ENCODE assay signal across 9 cellular contexts in the genomic region with DNA sequence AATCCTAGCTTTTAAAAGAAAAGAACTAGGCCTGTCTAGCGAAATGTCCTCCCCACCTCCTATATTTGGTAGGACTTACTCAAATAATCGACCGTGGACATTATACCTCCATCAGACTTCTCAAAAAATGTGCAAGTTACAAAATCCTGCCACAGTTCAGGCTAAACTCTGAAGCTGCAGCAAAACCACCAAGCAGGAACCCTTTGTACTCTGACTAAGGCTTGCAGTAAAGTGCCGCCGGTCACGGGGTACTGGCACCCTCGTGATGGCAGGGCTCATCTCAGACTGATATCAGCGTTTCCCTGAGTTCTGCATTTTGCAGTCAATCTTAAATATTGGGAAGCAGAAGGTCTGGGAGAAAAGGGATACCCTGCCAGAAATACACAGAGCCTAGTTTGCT. TPM values are rescaled to one million over a fixed set of nuclear protein-coding genes. Genes with fewer than 3 reads are reported as not detected.
DNase-seq lines count a peak whose midpoint lies in the region; ATAC-seq and TF ChIP-seq lines count a peak whose summit lies in the region.
"Had no signal": no experiment of that assay in that cellular context is flagged by ENCODE, and none has a peak within 500 bp of the region (broad histone marks: within the 10 kb centered on the region; RNA-seq: fewer than 3 reads in every experiment).

No MANE protein-coding gene starts in this region.

- peak overlapping the region; percentile 75 to 77 for H3K27ac ChIP-seq in right atrium auricular region
- H3K27ac ChIP-seq in smooth muscle cell (ENCODE audit: low read depth): peak overlapping the region; percentile 32

- H3K4me3 Mint-ChIP-seq in activated T-helper 1 cell treated with anti-CD3 and anti-CD28 coated beads, Interleukin-12 subunit alpha, Interleukin-12 subunit beta, Interleukin-2, Interleukin-4 antibody, amounts not matched to agents 30 ng/mL and 10 ng/mL and 1 ng/mL, durations not matched to agents 14 hours and 24 hours and 36 hours: peak overlapping the region; percentile 6

- peaks cover 28% of the 10 kb centered on the region for H3K4me1 Mint-ChIP-seq in activated T-helper 1 cell treated with anti-CD3 and anti-CD28 coated beads, Interleukin-12 subunit alpha, Interleukin-12 subunit beta, Interleukin-2, Interleukin-4 antibody, amounts not matched to agents 30 ng/mL and 10 ng/mL and 1 ng/mL, durations not matched to agents 14 hours and 24 hours and 36 hours (ENCODE audit: low read depth)

- no peak overlapping the region for H3K9ac ChIP-seq in smooth muscle cell (ENCODE audit: low read depth)

- peaks cover 20% of the 10 kb centered on the region for H3K36me3 Mint-ChIP-seq in activated T-helper 1 cell treated with anti-CD3 and anti-CD28 coated beads, Interleukin-12 subunit alpha, Interleukin-12 subunit beta, Interleukin-2, Interleukin-4 antibody, amounts not matched to agents 30 ng/mL and 10 ng/mL and 1 ng/mL, durations not matched to agents 14 hours and 24 hours and 36 hours (ENCODE audit: low read depth)

- H3K36me3 ChIP-seq in right atrium auricular region (peaks cover 27% of the 10 kb centered on the region), smooth muscle cell (ENCODE audit: low read depth) (peaks cover 6% of the 10 kb centered on the region)

- no peak for TF ChIP-seq CTCF in right atrium auricular region (IDR thresholded peaks at IDR 0.05)
- TF ChIP-seq CTCF in smooth muscle cell (IDR thresholded peaks at IDR 0.05; ENCODE audit: borderline replicate concordance, insufficient read depth, poor library complexity, severe bottlenecking): no peak

- peaks cover 56% of the 10 kb centered on the region for H4K20me1 ChIP-seq in smooth muscle cell (ENCODE audit: low read depth)

- no peaks in the 10 kb centered on the region for H3F3A ChIP-seq in smooth muscle cell (ENCODE audit: low read depth)

- H3K79me2 ChIP-seq in smooth muscle cell (ENCODE audit: low read depth): peaks cover 53% of the 10 kb centered on the region

- H3K27ac Mint-ChIP-seq in activated T-helper 1 cell treated with anti-CD3 and anti-CD28 coated beads, Interleukin-12 subunit alpha, Interleukin-12 subunit beta, Interleukin-2, Interleukin-4 antibody, amounts not matched to agents 30 ng/mL and 10 ng/mL and 1 ng/mL, durations not matched to agents 14 hours and 24 hours and 36 hours: peak overlapping the region; percentile 75

- H3K4me2 ChIP-seq in smooth muscle cell: peak overlapping the region; percentile 6

- no peaks in the 10 kb centered on the region for H3K9me3 ChIP-seq in right atrium auricular region
- H3K9me3 ChIP-seq in smooth muscle cell (replicated peaks; ENCODE audit: low read depth): no peaks in the 10 kb centered on the region

- peak; percentile 87 for DNase-seq in NOMO-1 treated with DMSO at 0.1 percent for 48 hours (lab: John Stamatoyannopoulos, UW; ENCODE audit: unreplicated experiment)
- DNase-seq in activated T-helper 1 cell treated with anti-CD3 and anti-CD28 coated beads, Interleukin-12 subunit alpha, Interleukin-12 subunit beta, Interleukin-2, Interleukin-4 antibody, amounts not matched to agents 30 ng/mL and 10 ng/mL and 1 ng/mL, durations not matched to agents 14 hours and 24 hours and 36 hours (ENCODE audit: low spot score): peak; percentile 28
- DNase-seq in right atrium auricular region (ENCODE audit: low spot score): peak; percentile 77
- no peak for DNase-seq in smooth muscle cell (lab: John Stamatoyannopoulos, UW; ENCODE audit: unreplicated experiment)
- no peak for DNase-seq in KBM-7

- no peak overlapping the region for H2AFZ ChIP-seq in smooth muscle cell (ENCODE audit: low read depth)

- in situ Hi-C loops in KBM-7 (cut with MboI; ENCODE audit: low pct_unique_long_range_greater_than_20kb, low sequenced_read_pairs): no loop called here

- no peaks in the 10 kb centered on the region for H3K27me3 Mint-ChIP-seq in activated T-helper 1 cell treated with anti-CD3 and anti-CD28 coated beads, Interleukin-12 subunit alpha, Interleukin-12 subunit beta, Interleukin-2, Interleukin-4 antibody, amounts not matched to agents 30 ng/mL and 10 ng/mL and 1 ng/mL, durations not matched to agents 14 hours and 24 hours and 36 hours (ENCODE audit: insufficient read depth)

- ATAC-seq in HG03439 (IDR thresholded peaks at IDR 0.05; ENCODE audit: unreplicated experiment) (no peak), GM19467 (IDR thresholded peaks at IDR 0.05; ENCODE audit: unreplicated experiment) (no peak), HG02571 (IDR thresholded peaks at IDR 0.05; ENCODE audit: unreplicated experiment) (no peak)

- WGBS in smooth muscle cell (ENCODE audit: low lambda C conversion rate): 76% methylated on average over 8 of the region's 8 CpGs

- H3K4me3 ChIP-seq in right atrium auricular region: peak overlapping the region; percentile 10 to 38
- no peak overlapping the region for H3K4me3 ChIP-seq in smooth muscle cell

- H3K4me1 ChIP-seq in right atrium auricular region: peaks cover 0 to 44% of the 10 kb centered on the region in 2 donors
- H3K4me1 ChIP-seq in smooth muscle cell (ENCODE audit: low read depth): peaks cover 15% of the 10 kb centered on the region

- H3K9me3 Mint-ChIP-seq in activated T-helper 1 cell treated with anti-CD3 and anti-CD28 coated beads, Interleukin-12 subunit alpha, Interleukin-12 subunit beta, Interleukin-2, Interleukin-4 antibody, amounts not matched to agents 30 ng/mL and 10 ng/mL and 1 ng/mL, durations not matched to agents 14 hours and 24 hours and 36 hours: no peaks in the 10 kb centered on the region

- intact Hi-C loops in activated T-helper 1 cell treated with anti-CD3 and anti-CD28 coated beads, Interleukin-12 subunit alpha, Interleukin-12 subunit beta, Interleukin-2, Interleukin-4 antibody, amounts not matched to agents 30 ng/mL and 10 ng/mL and 1 ng/mL, durations not matched to agents 14 hours and 24 hours and 36 hours (cut with micrococcal nuclease): loop anchor here (1.0 kb wide), 1 partner anchor 17 kb away; a partner anchor contains a TSS

- no peaks in the 10 kb centered on the region for H3K27me3 ChIP-seq in right atrium auricular region
- H3K27me3 ChIP-seq in smooth muscle cell (ENCODE audit: low read depth): no peaks in the 10 kb centered on the region

RNA-seq across cellular contexts. Expression of a gene that starts 17.1 kb away (rescaled TPM):
- total RNA-seq in activated T-helper 1 cell treated with anti-CD3 and anti-CD28 coated beads, Interleukin-12 subunit alpha, Interleukin-12 subunit beta, Interleukin-2, Interleukin-4 antibody, amounts not matched to agents 30 ng/mL and 10 ng/mL and 1 ng/mL, durations not matched to agents 14 hours and 24 hours and 36 hours: 56.9 and 63.9 TPM in 2 replicates
- total RNA-seq in right atrium auricular region (10 to 100 TPM; 25.5 to 40.9 TPM), smooth muscle cell (31.3 and 52.9 TPM in 2 replicates)
- 22.9 and 26.5 TPM in 2 replicates for polyA plus RNA-seq in smooth muscle cell

RNA-seq across cellular contexts. Expression of a gene that starts 39.1 kb away (rescaled TPM):
- 70.7 and 74.3 TPM in 2 replicates for total RNA-seq in activated T-helper 1 cell treated with anti-CD3 and anti-CD28 coated beads, Interleukin-12 subunit alpha, Interleukin-12 subunit beta, Interleukin-2, Interleukin-4 antibody, amounts not matched to agents 30 ng/mL and 10 ng/mL and 1 ng/mL, durations not matched to agents 14 hours and 24 hours and 36 hours
- 10 to 100 TPM; 22.8 to 27.2 TPM for total RNA-seq in right atrium auricular region
- total RNA-seq in smooth muscle cell: 32.9 and 45.4 TPM in 2 replicates
- 8.9 and 10.8 TPM in 2 replicates for polyA plus RNA-seq in smooth muscle cell

RNA-seq across cellular contexts. Expression of a gene that starts 56.7 kb away (rescaled TPM):
- not detected in 2 replicates for total RNA-seq in activated T-helper 1 cell treated with anti-CD3 and anti-CD28 coated beads, Interleukin-12 subunit alpha, Interleukin-12 subunit beta, Interleukin-2, Interleukin-4 antibody, amounts not matched to agents 30 ng/mL and 10 ng/mL and 1 ng/mL, durations not matched to agents 14 hours and 24 hours and 36 hours
- not detected for total RNA-seq in right atrium auricular region
- total RNA-seq in smooth muscle cell: not detected in 2 replicates
- polyA plus RNA-seq in smooth muscle cell: not detected in 2 replicates
- total RNA-seq: urinary bladder had no signal
- polyA plus RNA-seq: urinary bladder had no signal

Comparison
In these comparisons a context has a peak if more than half of its experiments do, and no peak if none do; other contexts are left out.
1. DNase-seq: peak in NOMO-1 treated with DMSO at 0.1 percent for 48 hours (single experiment), activated T-helper 1 cell treated with anti-CD3 and anti-CD28 coated beads, Interleukin-12 subunit alpha, Interleukin-12 subunit beta, Interleukin-2, Interleukin-4 antibody, amounts not matched to agents 30 ng/mL and 10 ng/mL and 1 ng/mL, durations not matched to agents 14 hours and 24 hours and 36 hours (single experiment) and right atrium auricular region (single experiment); none in smooth muscle cell (single experiment) and KBM-7 (single experiment).